Comparison of ENCODE assay signal across 26 cellular contexts in genomic region chr6:38856490-38856889, GRCh38.
DNase-seq lines count a peak whose midpoint lies in the region; ATAC-seq, FAIRE-seq and TF ChIP-seq lines count a peak whose summit lies in the region.
"Had no signal": no experiment of that assay in that cellular context is flagged by ENCODE, and none has a peak within 500 bp of the region (broad histone marks: within the 10 kb centered on the region; RNA-seq: fewer than 3 reads in every experiment).

No MANE protein-coding gene starts in this region.

- whole genome bisulfite sequencing in liver: 39% methylated on average over 2 of the region's 2 CpGs
- 0% methylated on average over 2 of the region's 2 CpGs for WGBS in HepG2 (ENCODE audit: low lambda C conversion rate)
- WGBS in right lobe of liver (ENCODE audit: insufficient coverage, low coverage, low lambda C conversion rate, missing lambda C conversion rate): 42% methylated on average over 2 of the region's 2 CpGs
- WGBS in small intestine, 3 donors: 22 to 53% (median 26%) methylated on average over 2 of the region's 2 CpGs
- 60 to 79% (median 69%) methylated on average over 2 of the region's 2 CpGs for WGBS in ovary, 3 donors

- H3K4me1 ChIP-seq in liver (ENCODE audit: control insufficient read depth in 4 of 4, insufficient read depth in 4 of 4, low read length in 3 of 4) (peaks cover 5 to 42% (median 29%) of the 10 kb centered on the region in 4 donors), HepG2 (ENCODE audit: insufficient read depth, low read length) (peaks cover 9% of the 10 kb centered on the region), right lobe of liver (peaks cover 0 to 23% (median 4%) of the 10 kb centered on the region in 4 donors), small intestine (ENCODE audit: control insufficient read depth in 2 of 2, insufficient read depth in 1 of 2, low read depth in 1 of 2, low read length in 1 of 2) (no peaks in the 10 kb centered on the region), ovary (ENCODE audit: insufficient read depth) (no peaks in the 10 kb centered on the region)
- H3K4me1 ChIP-seq: A549; BLaER1 treated with 17β-estradiol and CSF1 and Interleukin-3, amounts not matched to agents 10 nM and 100 nM had no signal

- POLR2A ChIA-PET in HepG2 (lab: Yijun Ruan, JAX): no interaction called here

- H3K9me3 ChIP-seq in liver (ENCODE audit: control insufficient read depth in 4 of 4, low read length in 3 of 4) (no peaks in the 10 kb centered on the region), HepG2 (ENCODE audit: low read length) (no peaks in the 10 kb centered on the region), right lobe of liver (no peaks in the 10 kb centered on the region), small intestine (ENCODE audit: control insufficient read depth, low read depth) (no peaks in the 10 kb centered on the region), ovary (no peaks in the 10 kb centered on the region)
- H3K9me3 ChIP-seq: A549; BLaER1 treated with 17β-estradiol and CSF1 and Interleukin-3, amounts not matched to agents 10 nM and 100 nM had no signal

- ATAC-seq in HepG2 (no peak), right lobe of liver (peak; percentile 46 to 58 (median 57)), HG03469 (IDR thresholded peaks at IDR 0.05; ENCODE audit: unreplicated experiment) (no peak), GM18858 (IDR thresholded peaks at IDR 0.05; ENCODE audit: unreplicated experiment) (no peak)
- ATAC-seq: A549, GM12878 had no signal

- H3K36me3 ChIP-seq in liver (ENCODE audit: control insufficient read depth in 4 of 4, insufficient read depth in 3 of 4, low read depth in 1 of 4, low read length in 3 of 4) (no peaks in the 10 kb centered on the region), HepG2 (replicated peaks in 1 of 2; ENCODE audit: control insufficient read depth in 1 of 2, insufficient read depth in 2 of 2, low read length in 2 of 2) (no peaks in the 10 kb centered on the region), right lobe of liver (no peaks in the 10 kb centered on the region), small intestine (ENCODE audit: control insufficient read depth in 2 of 2, insufficient read depth in 2 of 2, low read length in 2 of 2) (no peaks in the 10 kb centered on the region), ovary (no peaks in the 10 kb centered on the region)
- H3K36me3 ChIP-seq: BLaER1 treated with 17β-estradiol and CSF1 and Interleukin-3, amounts not matched to agents 10 nM and 100 nM had no signal

- CTCF ChIA-PET in HepG2 (lab: Yijun Ruan, JAX; ENCODE audit: low intra/inter-chr PET ratio, low total read pairs): no interaction called here

- H3K4me3 ChIP-seq in liver (ENCODE audit: low read depth in 1 of 3, low read length in 3 of 3): no peak overlapping the region
- H3K4me3 ChIP-seq in HepG2 (replicated peaks in 1 of 3; ENCODE audit: insufficient read depth in 1 of 3, low read depth in 2 of 3, low read length in 3 of 3): no peak overlapping the region
- H3K4me3 ChIP-seq in right lobe of liver: no peak overlapping the region
- no peak overlapping the region for H3K4me3 ChIP-seq in small intestine (ENCODE audit: low read depth in 1 of 2, low read length in 2 of 2)
- H3K4me3 ChIP-seq in ovary: no peak overlapping the region
- H3K4me3 ChIP-seq: A549; BLaER1 treated with 17β-estradiol and CSF1 and Interleukin-3, amounts not matched to agents 10 nM and 100 nM; GM12878 had no signal

- H3K27me3 ChIP-seq in liver (ENCODE audit: control insufficient read depth in 4 of 4, insufficient read depth in 4 of 4, low read length in 3 of 4) (no peaks in the 10 kb centered on the region), HepG2 (ENCODE audit: control insufficient read depth in 1 of 2, insufficient read depth in 2 of 2, low read length in 2 of 2) (no peaks in the 10 kb centered on the region), right lobe of liver (no peaks in the 10 kb centered on the region), small intestine (ENCODE audit: control insufficient read depth in 2 of 2, insufficient read depth in 2 of 2, low read length in 2 of 2) (peaks cover 0 to 2% of the 10 kb centered on the region in 2 donors), ovary (no peaks in the 10 kb centered on the region)
- H3K27me3 ChIP-seq: BLaER1 treated with 17β-estradiol and CSF1 and Interleukin-3, amounts not matched to agents 10 nM and 100 nM had no signal

- H3K27ac ChIP-seq in liver (ENCODE audit: low read depth in 1 of 2, low read length in 2 of 2) (no peak overlapping the region), HepG2 (ENCODE audit: extremely low read length, insufficient read depth, low read length) (no peak overlapping the region), right lobe of liver (no peak overlapping the region), small intestine (ENCODE audit: low read depth in 1 of 2, low read length in 1 of 2) (no peak overlapping the region), ovary (no peak overlapping the region)
- H3K27ac ChIP-seq: 22Rv1; A549; BLaER1 treated with 17β-estradiol and CSF1 and Interleukin-3, amounts not matched to agents 10 nM and 100 nM had no signal

- TF ChIP-seq CTCF in liver (IDR thresholded peaks at IDR 0.05; ENCODE audit: low read depth, low read length, missing input control) (no peak), HepG2 (CRISPR knock-in tag; IDR thresholded peaks at IDR 0.05) (no peak), right lobe of liver (IDR thresholded peaks at IDR 0.05) (no peak), ovary (IDR thresholded peaks at IDR 0.05) (no peak)

- intact Hi-C loops in HepG2 (cut with micrococcal nuclease; ENCODE audit: unreplicated experiment): no loop called here
- intact Hi-C loops in right lobe of liver (cut with DNase I): no loop called here
- intact Hi-C loops in ovary (cut with DNase I): no loop called here

- no peaks in the 10 kb centered on the region for H4K20me1 ChIP-seq in HepG2 (ENCODE audit: insufficient read depth, low read length)
- H4K20me1 ChIP-seq: BLaER1 treated with 17β-estradiol and CSF1 and Interleukin-3, amounts not matched to agents 10 nM and 100 nM had no signal

- in situ Hi-C loops in HepG2 (cut with HindIII; ENCODE audit: extremely low pct_ligation_motif_present, low pct_unique_long_range_greater_than_20kb): no loop called here

- DNase-seq in HepG2 (ENCODE audit: low spot score) (no peak), right lobe of liver (no peak), small intestine (peak; percentile 18), ovary (no peak)
- DNase-seq: AML-193; CD4-positive, alpha-beta memory T cell; CD4-positive, CD25-positive, alpha-beta regulatory T cell; CD8-positive, alpha-beta memory T cell; COR-L47; DMS 273 treated with DMSO at 0.1 percent for 48 hours; DMS153; DMS53; DMS79; DND-41; EL; GDM1 had no signal

- no peak overlapping the region for H3K9ac ChIP-seq in liver (ENCODE audit: low read depth in 1 of 2, low read length in 2 of 2)
- H3K9ac ChIP-seq in HepG2 (ENCODE audit: insufficient read depth, low read depth, low read length): no peak overlapping the region
- H3K9ac ChIP-seq: BLaER1 treated with 17β-estradiol and CSF1 and Interleukin-3, amounts not matched to agents 10 nM and 100 nM had no signal

- no peak overlapping the region for H3K4me2 ChIP-seq in HepG2 (ENCODE audit: low read depth, low read length)
- H3K4me2 ChIP-seq: A549; BLaER1 treated with 17β-estradiol and CSF1 and Interleukin-3, amounts not matched to agents 10 nM and 100 nM had no signal

- TF ChIP-seq EP300 in HepG2 (IDR thresholded peaks at IDR 0.05; ENCODE audit: low read depth in 2 of 2, low read length in 2 of 2): no peak
- no peak for TF ChIP-seq EP300 in HepG2 (CRISPR knock-in tag; IDR thresholded peaks at IDR 0.05; ENCODE audit: borderline replicate concordance)
- no peak for TF ChIP-seq EP300 in ovary (IDR thresholded peaks at IDR 0.05)

- no peak for TF ChIP-seq RAD21 in liver (IDR thresholded peaks at IDR 0.05)
- TF ChIP-seq RAD21 in HepG2 (CRISPR knock-in tag; IDR thresholded peaks at IDR 0.05): no peak

- no TSS peak for BruUV-seq in HepG2 (replicated peaks; lab: Mats Ljungman, UMichigan)

- FAIRE-seq in HepG2 (lab: Jason Lieb, UNC) (no peak), small intestine (lab: Jason Lieb, UNC) (no peak)
- FAIRE-seq: A549, GM12878, GM12892, GM18507, GM19239 had no signal

- TF ChIP-seq POLR2A in HepG2 (IDR thresholded peaks at IDR 0.05; ENCODE audit: insufficient read depth in 1 of 2, low read depth in 2 of 2, low read length in 2 of 2) (no peak), right lobe of liver (IDR thresholded peaks at IDR 0.05) (no peak), ovary (IDR thresholded peaks at IDR 0.05) (no peak)

- H2AFZ ChIP-seq in HepG2 (ENCODE audit: low read length): no peak overlapping the region

- H3K79me2 ChIP-seq in HepG2 (ENCODE audit: insufficient read depth, low read length): no peaks in the 10 kb centered on the region

TF ChIP-seq in liver, 16 proteins besides CTCF, POLR2A, EP300 and RAD21:
- TF ChIP-seq HNF4A (conservative IDR thresholded peaks at IDR 0.05) (peak; percentile 47 to 56), YY1 (IDR thresholded peaks at IDR 0.05) (no peak), TAF1 (conservative IDR thresholded peaks at IDR 0.05) (no peak), RXRA (IDR thresholded peaks at IDR 0.05) (no peak), EGR1 (IDR thresholded peaks at IDR 0.05; ENCODE audit: low read depth in 2 of 2) (no peak)

TF ChIP-seq in HepG2, 621 proteins besides CTCF, POLR2A, EP300 and RAD21 (continues in another document):
- no peak for TF ChIP-seq ZBTB7A (CRISPR knock-in tag; IDR thresholded peaks at IDR 0.05)
- TF ChIP-seq ZNF576 (CRISPR knock-in tag; IDR thresholded peaks at IDR 0.05): no peak
- no peak for TF ChIP-seq ZNF17 (CRISPR knock-in tag; IDR thresholded peaks at IDR 0.05)
- TF ChIP-seq ZNF598 (CRISPR knock-in tag; IDR thresholded peaks at IDR 0.05; ENCODE audit: borderline replicate concordance): no peak
- no peak for TF ChIP-seq ZBTB3 (CRISPR knock-in tag; IDR thresholded peaks at IDR 0.05; ENCODE audit: borderline replicate concordance, low read depth)
- TF ChIP-seq DBP (CRISPR knock-in tag; IDR thresholded peaks at IDR 0.05; ENCODE audit: not compliant biosample characterization): no peak

Comparison
In these comparisons a context has a peak if more than half of its experiments do, and no peak if none do; other contexts are left out.
1. ATAC-seq: peak in right lobe of liver (4 of 4); none in HepG2 (single experiment), HG03469 (single experiment) and GM18858 (single experiment).